In the genomic region with DNA sequence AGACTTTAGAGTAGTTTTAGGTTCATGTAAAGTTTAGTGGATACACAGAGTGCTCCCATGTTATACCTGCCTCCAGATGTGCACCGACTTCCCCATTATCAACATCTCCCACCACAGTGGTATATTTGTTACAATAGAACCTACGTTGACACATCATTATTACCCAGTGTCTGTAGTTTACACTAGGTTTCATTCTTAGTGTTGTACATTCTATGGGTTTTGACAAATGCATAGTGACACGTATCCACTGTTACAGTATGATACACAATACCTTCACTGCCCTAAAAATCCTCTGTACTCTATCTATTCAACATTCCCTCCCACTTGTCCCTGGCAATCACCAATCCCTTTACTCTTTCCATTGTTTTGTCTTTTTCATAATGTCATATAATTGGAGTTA, we compare ENCODE assay signal across 35 cellular contexts. TPM values are rescaled to one million over a fixed set of nuclear protein-coding genes. Genes with fewer than 3 reads are reported as not detected.
"Had no signal": no experiment of that assay in that cellular context is flagged by ENCODE, and none has a peak within 500 bp of the region (broad histone marks: within the 10 kb centered on the region; RNA-seq: fewer than 3 reads in every experiment).

No MANE protein-coding gene starts in this region.

- H3K9me3 Mint-ChIP-seq: activated naive CD4-positive, alpha-beta T cell treated with anti-CD3 and anti-CD28 coated beads, Interleukin-2, amount 50 U/mL, for 24 hours; central memory CD8-positive, alpha-beta T cell had no signal

- H3K4me3 Mint-ChIP-seq: activated naive CD4-positive, alpha-beta T cell treated with anti-CD3 and anti-CD28 coated beads for 36 hours; activated naive CD4-positive, alpha-beta T cell treated with anti-CD3 and anti-CD28 coated beads, Interleukin-2, amount 10 ng/mL, durations not matched to agents 7 days and 5 days; activated naive CD4-positive, alpha-beta T cell treated with anti-CD3 and anti-CD28 coated beads, Interleukin-2, amount 50 U/mL, for 24 hours; activated naive CD8-positive, alpha-beta T cell; activated naive CD8-positive, alpha-beta T cell treated with anti-CD3 and anti-CD28 coated beads for 36 hours; activated naive CD8-positive, alpha-beta T cell treated with anti-CD3 and anti-CD28 coated beads, Interleukin-2, amount 10 ng/mL, durations not matched to agents 7 days and 5 days; activated naive CD8-positive, alpha-beta T cell treated with anti-CD3 and anti-CD28 coated beads, Interleukin-2, amount 50 U/mL, for 24 hours; activated T-cell treated with anti-CD3 and anti-CD28 coated beads, Interleukin-2, amount 50 U/mL, for 24 hours; activated T-cell treated with anti-CD3 and anti-CD28 coated beads, Interleukin-2, amount 50 U/mL, for 4 hours; activated T-cell treated with anti-CD3 and anti-CD28 coated beads, Interleukin-2, amount 50 U/mL, for 72 hours; activated T-helper 1 cell treated with anti-CD3 and anti-CD28 coated beads, Interleukin-12 subunit alpha, Interleukin-12 subunit beta, Interleukin-2, Interleukin-4 antibody, amounts not matched to agents 30 ng/mL and 10 ng/mL and 1 ng/mL, durations not matched to agents 14 hours and 24 hours and 36 hours; brain; central memory CD8-positive, alpha-beta T cell had no signal

- DNase-seq: activated effector memory CD4-positive, alpha-beta T cell treated with anti-CD3 and anti-CD28 coated beads, Interleukin-2, amount 50 U/mL, for 16 hours; activated effector memory CD4-positive, alpha-beta T cell treated with Interleukin-2 at 50 U/mL for 16 hours; activated gamma-delta T cell; activated gamma-delta T cell treated with Interleukin-2 at 50 U/mL for 16 hours; activated naive CD4-positive, alpha-beta T cell; activated naive CD4-positive, alpha-beta T cell treated with anti-CD3 and anti-CD28 coated beads for 36 hours; activated naive CD4-positive, alpha-beta T cell treated with anti-CD3 and anti-CD28 coated beads, Interleukin-2, amount 10 ng/mL, durations not matched to agents 7 days and 5 days; activated naive CD4-positive, alpha-beta T cell treated with anti-CD3 and anti-CD28 coated beads, Interleukin-2, amount 50 U/mL, for 16 hours; activated naive CD4-positive, alpha-beta T cell treated with Interleukin-2 at 50 U/mL for 16 hours; activated naive CD8-positive, alpha-beta T cell treated with anti-CD3 and anti-CD28 coated beads for 36 hours; activated naive CD8-positive, alpha-beta T cell treated with anti-CD3 and anti-CD28 coated beads, Interleukin-2, amount 10 ng/mL, durations not matched to agents 7 days and 5 days; activated naive CD8-positive, alpha-beta T cell treated with anti-CD3 and anti-CD28 coated beads, Interleukin-2, amount 50 U/mL, for 24 hours; activated T-cell treated with anti-CD3 and anti-CD28 coated beads, Interleukin-2, amount 50 U/mL, for 1 hour; activated T-cell treated with anti-CD3 and anti-CD28 coated beads, Interleukin-2, amount 50 U/mL, for 24 hours; activated T-cell treated with anti-CD3 and anti-CD28 coated beads, Interleukin-2, amount 50 U/mL, for 4 hours; activated T-cell treated with anti-CD3 and anti-CD28 coated beads, Interleukin-2, amount 50 U/mL, for 48 hours; activated T-cell treated with anti-CD3 and anti-CD28 coated beads, Interleukin-2, amount 50 U/mL, for 72 hours; adrenal gland; amniotic stem cell; amygdala; anterior cingulate cortex; aorta; body of pancreas; brain microvascular endothelial cell; caudate nucleus; central memory CD4-positive, alpha-beta T cell; cerebellar nuclear complex had no signal

- H3K4me1 Mint-ChIP-seq: activated naive CD4-positive, alpha-beta T cell treated with anti-CD3 and anti-CD28 coated beads, Interleukin-2, amount 10 ng/mL, durations not matched to agents 7 days and 5 days; activated naive CD4-positive, alpha-beta T cell treated with anti-CD3 and anti-CD28 coated beads, Interleukin-2, amount 50 U/mL, for 24 hours; activated naive CD8-positive, alpha-beta T cell treated with anti-CD3 and anti-CD28 coated beads for 36 hours; activated naive CD8-positive, alpha-beta T cell treated with anti-CD3 and anti-CD28 coated beads, Interleukin-2, amount 50 U/mL, for 24 hours; brain; central memory CD8-positive, alpha-beta T cell had no signal

- ATAC-seq: activated naive CD4-positive, alpha-beta T cell treated with anti-CD3 and anti-CD28 coated beads, Interleukin-2, amount 50 U/mL, for 72 hours; activated naive CD8-positive, alpha-beta T cell treated with anti-CD3 and anti-CD28 coated beads, Interleukin-2, amount 50 U/mL, for 24 hours; activated T-cell treated with anti-CD3 and anti-CD28 coated beads, Interleukin-2, amount 50 U/mL, for 4 hours; activated T-cell treated with anti-CD3 and anti-CD28 coated beads, Interleukin-2, amount 50 U/mL, for 72 hours; body of pancreas had no signal

- H3K27ac Mint-ChIP-seq: activated naive CD4-positive, alpha-beta T cell treated with anti-CD3 and anti-CD28 coated beads for 36 hours; activated naive CD4-positive, alpha-beta T cell treated with anti-CD3 and anti-CD28 coated beads, Interleukin-2, amount 10 ng/mL, durations not matched to agents 7 days and 5 days; activated naive CD4-positive, alpha-beta T cell treated with anti-CD3 and anti-CD28 coated beads, Interleukin-2, amount 50 U/mL, for 24 hours; activated naive CD4-positive, alpha-beta T cell treated with anti-CD3 and anti-CD28 coated beads, Interleukin-2, amount 50 U/mL, for 72 hours; activated naive CD8-positive, alpha-beta T cell; activated naive CD8-positive, alpha-beta T cell treated with anti-CD3 and anti-CD28 coated beads for 36 hours; activated naive CD8-positive, alpha-beta T cell treated with anti-CD3 and anti-CD28 coated beads, Interleukin-2, amount 10 ng/mL, durations not matched to agents 7 days and 5 days; activated naive CD8-positive, alpha-beta T cell treated with anti-CD3 and anti-CD28 coated beads, Interleukin-2, amount 50 U/mL, for 24 hours; activated T-cell treated with anti-CD3 and anti-CD28 coated beads, Interleukin-2, amount 50 U/mL, for 24 hours; activated T-cell treated with anti-CD3 and anti-CD28 coated beads, Interleukin-2, amount 50 U/mL, for 72 hours; activated T-helper 1 cell treated with anti-CD3 and anti-CD28 coated beads, Interleukin-12 subunit alpha, Interleukin-12 subunit beta, Interleukin-2, Interleukin-4 antibody, amounts not matched to agents 30 ng/mL and 10 ng/mL and 1 ng/mL, durations not matched to agents 14 hours and 24 hours and 36 hours; activated T-helper 2 cell treated with anti-CD3 and anti-CD28 coated beads, Interferon-gamma antibody, Interleukin-2, Interleukin-4, amounts not matched to agents 10 μg/mL and 5 μg/mL and 100 μg/mL, durations not matched to agents 14 hours and 24 hours and 36 hours; brain had no signal

- H3K36me3 Mint-ChIP-seq: activated naive CD4-positive, alpha-beta T cell treated with anti-CD3 and anti-CD28 coated beads, Interleukin-2, amount 10 ng/mL, durations not matched to agents 7 days and 5 days; activated naive CD4-positive, alpha-beta T cell treated with anti-CD3 and anti-CD28 coated beads, Interleukin-2, amount 50 U/mL, for 24 hours; activated naive CD8-positive, alpha-beta T cell; brain had no signal

RNA-seq across cellular contexts. Expression of a gene that starts 34.3 kb away (rescaled TPM):
- total RNA-seq: activated naive CD8-positive, alpha-beta T cell treated with anti-CD3 and anti-CD28 coated beads for 36 hours; activated T-cell treated with anti-CD3 and anti-CD28 coated beads, Interleukin-2, amount 50 U/mL, for 4 hours; activated T-helper 1 cell treated with anti-CD3 and anti-CD28 coated beads, Interleukin-12 subunit alpha, Interleukin-12 subunit beta, Interleukin-2, Interleukin-4 antibody, amounts not matched to agents 30 ng/mL and 10 ng/mL and 1 ng/mL, durations not matched to agents 14 hours and 24 hours and 36 hours; bronchial epithelial cell had no signal
